Comparison of ENCODE assay signal across 9 cellular contexts in the genomic region with DNA sequence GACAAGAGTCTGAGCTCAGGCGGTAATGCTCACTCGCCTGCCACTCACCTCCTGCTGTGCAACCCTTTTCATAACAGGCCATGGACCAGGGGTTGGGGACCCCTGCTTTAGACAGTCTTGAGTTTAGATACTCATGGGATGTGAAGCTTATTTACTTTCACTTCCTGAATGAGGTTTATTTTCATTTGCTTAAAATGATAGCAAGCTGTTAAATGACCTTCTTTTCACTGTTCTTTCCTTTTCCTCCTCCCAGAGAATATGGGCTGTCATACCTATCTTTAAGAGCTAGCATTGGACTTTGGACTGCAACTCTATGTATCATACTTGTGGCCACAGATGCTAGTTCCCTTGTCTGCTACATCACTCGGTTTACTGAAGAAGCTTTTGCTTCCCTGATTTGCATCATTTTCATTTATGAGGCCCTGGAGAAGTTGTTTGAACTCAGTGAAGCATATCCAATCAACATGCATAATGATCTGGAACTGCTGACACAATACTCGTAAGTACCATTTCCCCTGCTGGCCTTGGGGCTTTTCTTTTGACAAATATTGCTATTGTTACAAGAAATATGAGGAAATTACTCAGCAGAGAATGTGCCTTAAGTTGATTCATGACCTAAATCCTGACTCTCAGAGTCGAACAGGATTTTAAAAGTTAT.
A peak's percentile ranks its signal among the peaks of the same experiment; 100 is the strongest.
DNase-seq lines count a peak whose midpoint lies in the region; ATAC-seq and TF ChIP-seq lines count a peak whose summit lies in the region.
"Had no signal": no experiment of that assay in that cellular context is flagged by ENCODE, and none has a peak within 500 bp of the region (broad histone marks: within the 10 kb centered on the region; RNA-seq: fewer than 3 reads in every experiment).

No MANE protein-coding gene starts in this region.

- H2BK120ac ChIP-seq in mesenchymal stem cell (ENCODE audit: low read depth, low read length), result no peak overlapping the region

- no peaks in the 10 kb centered on the region for H3K79me1 ChIP-seq in mesenchymal stem cell (replicated peaks; ENCODE audit: low read length, poor library complexity, severe bottlenecking)

- no peak overlapping the region for H3K9ac ChIP-seq in mesenchymal stem cell (ENCODE audit: low read length)

- no peak overlapping the region for H3K18ac ChIP-seq in mesenchymal stem cell (ENCODE audit: low read depth in 1 of 2, low read length in 2 of 2)

- no peak overlapping the region for H3K27ac ChIP-seq in CD4-positive, alpha-beta T cell (ENCODE audit: low read depth, low read length)
- H3K27ac ChIP-seq in mesenchymal stem cell (ENCODE audit: low read length, poor library complexity, severe bottlenecking), result no peak overlapping the region

- WGBS in mesenchymal stem cell, result 44% methylated on average over 4 of the region's 5 CpGs

- no peaks in the 10 kb centered on the region for H3K27me3 Mint-ChIP-seq in CD4-positive, alpha-beta T cell

- H3K4me1 Mint-ChIP-seq in CD4-positive, alpha-beta T cell (ENCODE audit: low read depth), result peaks cover 8% of the 10 kb centered on the region

- TF ChIP-seq CTCF in CD4-positive, alpha-beta T cell (IDR thresholded peaks at IDR 0.05), result no peak
- TF ChIP-seq CTCF in fibroblast of pulmonary artery (IDR thresholded peaks at IDR 0.05; ENCODE audit: low read length, missing control alignments), result no peak

- no peak overlapping the region for H2AFZ ChIP-seq in mesenchymal stem cell (ENCODE audit: low read depth, low read length)

- H3K4me3 Mint-ChIP-seq in CD4-positive, alpha-beta T cell, result no peak overlapping the region

- no peak overlapping the region for H2BK15ac ChIP-seq in mesenchymal stem cell (ENCODE audit: low read depth, poor library complexity, severe bottlenecking)

- no peaks in the 10 kb centered on the region for H3K4me1 ChIP-seq in mesenchymal stem cell (ENCODE audit: control insufficient read depth, insufficient read depth, low read depth, low read length)

- H3K36me3 Mint-ChIP-seq in CD4-positive, alpha-beta T cell (ENCODE audit: low read depth), result no peaks in the 10 kb centered on the region

- CTCF ChIA-PET in CD4-positive, alpha-beta T cell (lab: Charles Lee), result no interaction called here

- H4K91ac ChIP-seq in mesenchymal stem cell (ENCODE audit: low read length), result no peak overlapping the region

- no peaks in the 10 kb centered on the region for H3K9me3 ChIP-seq in CD4-positive, alpha-beta T cell (ENCODE audit: control insufficient read depth, low read length)
- H3K9me3 ChIP-seq in mesenchymal stem cell (ENCODE audit: control insufficient read depth, low read length), result peaks cover 5% of the 10 kb centered on the region

- H2AK5ac ChIP-seq in mesenchymal stem cell (ENCODE audit: low read length, severe bottlenecking), result no peak overlapping the region

- no peak overlapping the region for H3K14ac ChIP-seq in mesenchymal stem cell (ENCODE audit: low read length in 2 of 2)

- no peaks in the 10 kb centered on the region for H3K27me3 ChIP-seq in CD4-positive, alpha-beta T cell (ENCODE audit: control insufficient read depth, insufficient read depth, low read length)
- H3K27me3 ChIP-seq in mesenchymal stem cell (ENCODE audit: control insufficient read depth in 1 of 2, insufficient read depth in 1 of 2, low read length in 2 of 2), result no peaks in the 10 kb centered on the region

- in situ Hi-C loops in G401 (cut with HindIII; ENCODE audit: low sequenced_read_pairs), result no loop called here

- no peak overlapping the region for H3K27ac Mint-ChIP-seq in CD4-positive, alpha-beta T cell

- no peak overlapping the region for H2BK12ac ChIP-seq in mesenchymal stem cell (ENCODE audit: low read length in 2 of 2)

- H3K4me3 ChIP-seq in fibroblast of pulmonary artery (replicated peaks; ENCODE audit: low read depth, low read length), result no peak overlapping the region
- no peak overlapping the region for H3K4me3 ChIP-seq in mesenchymal stem cell (ENCODE audit: insufficient read depth in 1 of 2, low read depth in 1 of 2, low read length in 2 of 2)

- no peak overlapping the region for H3K4ac ChIP-seq in mesenchymal stem cell (ENCODE audit: low read depth in 1 of 2, low read length in 2 of 2)

- DNase-seq in CD4-positive, alpha-beta T cell, result no peak
- peak; percentile 96 to 98 for DNase-seq in NCI-H526 (lab: John Stamatoyannopoulos, UW)
- DNase-seq in fibroblast of pulmonary artery (ENCODE audit: low read depth), result peak; percentile 56
- DNase-seq in Right ventricle myocardium superior, result no peak
- no peak for DNase-seq in mesenchymal stem cell
- DNase-seq in G401 (ENCODE audit: low spot score), result no peak

- no peak overlapping the region for H3K4me2 ChIP-seq in mesenchymal stem cell (ENCODE audit: low read length, poor library complexity, severe bottlenecking)

- H3K36me3 ChIP-seq in mesenchymal stem cell (ENCODE audit: control insufficient read depth in 1 of 2, insufficient read depth in 2 of 2, low read depth in 1 of 2, low read length in 2 of 2), result no peaks in the 10 kb centered on the region

- H3K23ac ChIP-seq in mesenchymal stem cell (ENCODE audit: low read length in 2 of 2), result no peak overlapping the region

- no peaks in the 10 kb centered on the region for H3K9me3 Mint-ChIP-seq in CD4-positive, alpha-beta T cell

- intact Hi-C loops in CD4-positive, alpha-beta T cell (cut with DNase I, micrococcal nuclease), result no loop called here
- intact Hi-C loops in Right ventricle myocardium superior (cut with DNase I), result no loop called here

- H4K8ac ChIP-seq in mesenchymal stem cell (ENCODE audit: low read length), result no peak overlapping the region

- peak; percentile 14 for ATAC-seq in CD4-positive, alpha-beta T cell (ENCODE audit: poor library complexity)
- ATAC-seq in GM18870 (IDR thresholded peaks at IDR 0.05; ENCODE audit: unreplicated experiment) (peak; percentile 95), HG03060 (IDR thresholded peaks at IDR 0.05; ENCODE audit: low read depth, unreplicated experiment) (peak; percentile 75), Right ventricle myocardium superior (ENCODE audit: poor library complexity) (no peak)
- ATAC-seq: HCT116 had no signal

- H2BK5ac ChIP-seq in mesenchymal stem cell (ENCODE audit: low read depth, low read length, poor library complexity, severe bottlenecking), result no peak overlapping the region

- POLR2A ChIA-PET in CD4-positive, alpha-beta T cell (lab: Charles Lee), result no interaction called here

Comparison
In these comparisons a context has a peak if more than half of its experiments do, and no peak if none do; other contexts are left out.
1. DNase-seq: peak in NCI-H526 (2 of 2) and fibroblast of pulmonary artery (single experiment); none in CD4-positive, alpha-beta T cell (0 of 10), Right ventricle myocardium superior (single experiment), mesenchymal stem cell (single experiment) and G401 (single experiment).